In the genomic region with DNA sequence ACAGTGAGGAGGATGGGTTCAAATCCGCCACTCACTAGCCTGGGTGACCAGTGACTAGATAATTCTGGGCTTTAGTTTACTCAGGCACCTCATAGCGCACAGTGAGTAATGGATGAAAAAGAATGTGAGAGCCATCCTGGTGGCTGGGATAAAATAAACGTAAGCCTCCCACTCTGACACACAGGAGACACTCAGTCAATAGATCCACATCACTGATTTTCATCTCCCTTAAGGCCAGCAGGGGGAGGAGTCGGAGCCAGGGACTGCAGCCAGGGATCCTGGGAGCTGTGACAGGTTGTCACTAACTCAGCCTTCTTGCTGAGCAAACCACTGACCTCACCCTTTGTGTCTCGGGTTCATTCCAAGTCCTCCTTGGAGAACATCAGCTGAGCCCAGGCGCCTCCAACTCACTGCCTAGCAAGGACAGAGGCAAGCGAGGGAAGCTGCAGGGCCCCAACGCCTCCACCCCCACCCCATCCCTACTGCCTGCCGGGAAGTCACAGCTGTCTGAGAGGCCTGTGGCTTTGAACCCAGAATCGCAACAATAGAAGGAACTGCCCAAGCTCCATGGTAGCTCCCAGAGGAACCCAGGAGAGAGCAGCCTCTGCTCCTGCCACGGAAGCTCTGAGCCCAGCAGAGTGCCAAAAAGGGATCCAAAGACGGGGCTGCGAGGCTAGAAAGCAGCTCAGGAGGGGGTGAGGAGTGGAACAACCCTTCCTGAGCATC, we compare ENCODE assay signal across 1 cellular context.
TF ChIP-seq lines count a peak whose summit lies in the region.

No MANE protein-coding gene starts in this region.

TF ChIP-seq in K562, 482 proteins besides CTCF, POLR2A, EP300 and RAD21 (continued from another document and continues in another):
- TF ChIP-seq, protein P1, sequence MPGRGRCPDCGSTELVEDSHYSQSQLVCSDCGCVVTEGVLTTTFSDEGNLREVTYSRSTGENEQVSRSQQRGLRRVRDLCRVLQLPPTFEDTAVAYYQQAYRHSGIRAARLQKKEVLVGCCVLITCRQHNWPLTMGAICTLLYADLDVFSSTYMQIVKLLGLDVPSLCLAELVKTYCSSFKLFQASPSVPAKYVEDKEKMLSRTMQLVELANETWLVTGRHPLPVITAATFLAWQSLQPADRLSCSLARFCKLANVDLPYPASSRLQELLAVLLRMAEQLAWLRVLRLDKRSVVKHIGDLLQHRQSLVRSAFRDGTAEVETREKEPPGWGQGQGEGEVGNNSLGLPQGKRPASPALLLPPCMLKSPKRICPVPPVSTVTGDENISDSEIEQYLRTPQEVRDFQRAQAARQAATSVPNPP (IDR thresholded peaks at IDR 0.05; ENCODE audit: borderline replicate concordance, insufficient read depth, insufficient read length) = no peak
- TF ChIP-seq SAFB (IDR thresholded peaks at IDR 0.05; ENCODE audit: borderline replicate concordance, low read depth, low read length) (no peak), ZBTB8A (IDR thresholded peaks at IDR 0.05; ENCODE audit: partially characterized antibody) (no peak), NFATC3 (IDR thresholded peaks at IDR 0.05) (no peak), POLR2AphosphoS2 (IDR thresholded peaks at IDR 0.05; ENCODE audit: low read length) (no peak), TBL1XR1 (IDR thresholded peaks at IDR 0.05; ENCODE audit: low read length in 2 of 2) (no peak), ILF3 (IDR thresholded peaks at IDR 0.05; ENCODE audit: borderline replicate concordance) (no peak), HDAC1 (IDR thresholded peaks at IDR 0.05) (peak in 1 of 2 experiments; percentile 51; a peak in 1 of 4 replicates), IRF2 (CRISPR knock-in tag; IDR thresholded peaks at IDR 0.05) (no peak), SMAD4 (CRISPR knock-in tag; conservative IDR thresholded peaks at IDR 0.05) (no peak; the same call in 1 of the 2 replicates), POLR3A (IDR thresholded peaks at IDR 0.05; ENCODE audit: borderline replicate concordance, extremely low read depth, insufficient read depth, insufficient read length) (no peak), RCOR1 (IDR thresholded peaks at IDR 0.05; ENCODE audit: borderline replicate concordance in 1 of 2, low read depth in 2 of 2, low read length in 2 of 2) (peak in 1 of 2 experiments; percentile 82; a peak in 2 of 4 replicates), ZNF561 (CRISPR knock-in tag; conservative IDR thresholded peaks at IDR 0.05) (no peak), FOXJ3 (CRISPR knock-in tag; IDR thresholded peaks at IDR 0.05) (no peak)
- TF ChIP-seq, protein P2, sequence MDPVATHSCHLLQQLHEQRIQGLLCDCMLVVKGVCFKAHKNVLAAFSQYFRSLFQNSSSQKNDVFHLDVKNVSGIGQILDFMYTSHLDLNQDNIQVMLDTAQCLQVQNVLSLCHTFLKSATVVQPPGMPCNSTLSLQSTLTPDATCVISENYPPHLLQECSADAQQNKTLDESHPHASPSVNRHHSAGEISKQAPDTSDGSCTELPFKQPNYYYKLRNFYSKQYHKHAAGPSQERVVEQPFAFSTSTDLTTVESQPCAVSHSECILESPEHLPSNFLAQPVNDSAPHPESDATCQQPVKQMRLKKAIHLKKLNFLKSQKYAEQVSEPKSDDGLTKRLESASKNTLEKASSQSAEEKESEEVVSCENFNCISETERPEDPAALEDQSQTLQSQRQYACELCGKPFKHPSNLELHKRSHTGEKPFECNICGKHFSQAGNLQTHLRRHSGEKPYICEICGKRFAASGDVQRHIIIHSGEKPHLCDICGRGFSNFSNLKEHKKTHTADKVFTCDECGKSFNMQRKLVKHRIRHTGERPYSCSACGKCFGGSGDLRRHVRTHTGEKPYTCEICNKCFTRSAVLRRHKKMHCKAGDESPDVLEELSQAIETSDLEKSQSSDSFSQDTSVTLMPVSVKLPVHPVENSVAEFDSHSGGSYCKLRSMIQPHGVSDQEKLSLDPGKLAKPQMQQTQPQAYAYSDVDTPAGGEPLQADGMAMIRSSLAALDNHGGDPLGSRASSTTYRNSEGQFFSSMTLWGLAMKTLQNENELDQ (CRISPR knock-in tag; IDR thresholded peaks at IDR 0.05; ENCODE audit: borderline replicate concordance) = no peak
- TF ChIP-seq, protein P3, sequence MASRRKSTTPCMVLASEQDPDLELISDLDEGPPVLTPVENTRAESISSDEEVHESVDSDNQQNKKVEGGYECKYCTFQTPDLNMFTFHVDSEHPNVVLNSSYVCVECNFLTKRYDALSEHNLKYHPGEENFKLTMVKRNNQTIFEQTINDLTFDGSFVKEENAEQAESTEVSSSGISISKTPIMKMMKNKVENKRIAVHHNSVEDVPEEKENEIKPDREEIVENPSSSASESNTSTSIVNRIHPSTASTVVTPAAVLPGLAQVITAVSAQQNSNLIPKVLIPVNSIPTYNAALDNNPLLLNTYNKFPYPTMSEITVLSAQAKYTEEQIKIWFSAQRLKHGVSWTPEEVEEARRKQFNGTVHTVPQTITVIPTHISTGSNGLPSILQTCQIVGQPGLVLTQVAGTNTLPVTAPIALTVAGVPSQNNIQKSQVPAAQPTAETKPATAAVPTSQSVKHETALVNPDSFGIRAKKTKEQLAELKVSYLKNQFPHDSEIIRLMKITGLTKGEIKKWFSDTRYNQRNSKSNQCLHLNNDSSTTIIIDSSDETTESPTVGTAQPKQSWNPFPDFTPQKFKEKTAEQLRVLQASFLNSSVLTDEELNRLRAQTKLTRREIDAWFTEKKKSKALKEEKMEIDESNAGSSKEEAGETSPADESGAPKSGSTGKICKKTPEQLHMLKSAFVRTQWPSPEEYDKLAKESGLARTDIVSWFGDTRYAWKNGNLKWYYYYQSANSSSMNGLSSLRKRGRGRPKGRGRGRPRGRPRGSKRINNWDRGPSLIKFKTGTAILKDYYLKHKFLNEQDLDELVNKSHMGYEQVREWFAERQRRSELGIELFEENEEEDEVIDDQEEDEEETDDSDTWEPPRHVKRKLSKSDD (conservative IDR thresholded peaks at IDR 0.05; ENCODE audit: low read length) = no peak
- TF ChIP-seq, protein P4, sequence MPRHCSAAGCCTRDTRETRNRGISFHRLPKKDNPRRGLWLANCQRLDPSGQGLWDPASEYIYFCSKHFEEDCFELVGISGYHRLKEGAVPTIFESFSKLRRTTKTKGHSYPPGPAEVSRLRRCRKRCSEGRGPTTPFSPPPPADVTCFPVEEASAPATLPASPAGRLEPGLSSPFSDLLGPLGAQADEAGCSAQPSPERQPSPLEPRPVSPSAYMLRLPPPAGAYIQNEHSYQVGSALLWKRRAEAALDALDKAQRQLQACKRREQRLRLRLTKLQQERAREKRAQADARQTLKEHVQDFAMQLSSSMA (CRISPR knock-in tag; IDR thresholded peaks at IDR 0.05) = no peak
- TF ChIP-seq, protein P5, sequence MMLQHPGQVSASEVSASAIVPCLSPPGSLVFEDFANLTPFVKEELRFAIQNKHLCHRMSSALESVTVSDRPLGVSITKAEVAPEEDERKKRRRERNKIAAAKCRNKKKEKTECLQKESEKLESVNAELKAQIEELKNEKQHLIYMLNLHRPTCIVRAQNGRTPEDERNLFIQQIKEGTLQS (IDR thresholded peaks at IDR 0.05) = peak; percentile 60; the same call in 1 of the 2 replicates
- TF ChIP-seq, protein P5 (CRISPR knock-in tag; conservative IDR thresholded peaks at IDR 0.05) = no peak
- TF ChIP-seq, protein P6, sequence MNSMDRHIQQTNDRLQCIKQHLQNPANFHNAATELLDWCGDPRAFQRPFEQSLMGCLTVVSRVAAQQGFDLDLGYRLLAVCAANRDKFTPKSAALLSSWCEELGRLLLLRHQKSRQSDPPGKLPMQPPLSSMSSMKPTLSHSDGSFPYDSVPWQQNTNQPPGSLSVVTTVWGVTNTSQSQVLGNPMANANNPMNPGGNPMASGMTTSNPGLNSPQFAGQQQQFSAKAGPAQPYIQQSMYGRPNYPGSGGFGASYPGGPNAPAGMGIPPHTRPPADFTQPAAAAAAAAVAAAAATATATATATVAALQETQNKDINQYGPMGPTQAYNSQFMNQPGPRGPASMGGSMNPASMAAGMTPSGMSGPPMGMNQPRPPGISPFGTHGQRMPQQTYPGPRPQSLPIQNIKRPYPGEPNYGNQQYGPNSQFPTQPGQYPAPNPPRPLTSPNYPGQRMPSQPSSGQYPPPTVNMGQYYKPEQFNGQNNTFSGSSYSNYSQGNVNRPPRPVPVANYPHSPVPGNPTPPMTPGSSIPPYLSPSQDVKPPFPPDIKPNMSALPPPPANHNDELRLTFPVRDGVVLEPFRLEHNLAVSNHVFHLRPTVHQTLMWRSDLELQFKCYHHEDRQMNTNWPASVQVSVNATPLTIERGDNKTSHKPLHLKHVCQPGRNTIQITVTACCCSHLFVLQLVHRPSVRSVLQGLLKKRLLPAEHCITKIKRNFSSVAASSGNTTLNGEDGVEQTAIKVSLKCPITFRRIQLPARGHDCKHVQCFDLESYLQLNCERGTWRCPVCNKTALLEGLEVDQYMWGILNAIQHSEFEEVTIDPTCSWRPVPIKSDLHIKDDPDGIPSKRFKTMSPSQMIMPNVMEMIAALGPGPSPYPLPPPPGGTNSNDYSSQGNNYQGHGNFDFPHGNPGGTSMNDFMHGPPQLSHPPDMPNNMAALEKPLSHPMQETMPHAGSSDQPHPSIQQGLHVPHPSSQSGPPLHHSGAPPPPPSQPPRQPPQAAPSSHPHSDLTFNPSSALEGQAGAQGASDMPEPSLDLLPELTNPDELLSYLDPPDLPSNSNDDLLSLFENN (IDR thresholded peaks at IDR 0.05; ENCODE audit: low read depth in 2 of 2, low read length in 2 of 2) = no peak
- TF ChIP-seq, protein P7, sequence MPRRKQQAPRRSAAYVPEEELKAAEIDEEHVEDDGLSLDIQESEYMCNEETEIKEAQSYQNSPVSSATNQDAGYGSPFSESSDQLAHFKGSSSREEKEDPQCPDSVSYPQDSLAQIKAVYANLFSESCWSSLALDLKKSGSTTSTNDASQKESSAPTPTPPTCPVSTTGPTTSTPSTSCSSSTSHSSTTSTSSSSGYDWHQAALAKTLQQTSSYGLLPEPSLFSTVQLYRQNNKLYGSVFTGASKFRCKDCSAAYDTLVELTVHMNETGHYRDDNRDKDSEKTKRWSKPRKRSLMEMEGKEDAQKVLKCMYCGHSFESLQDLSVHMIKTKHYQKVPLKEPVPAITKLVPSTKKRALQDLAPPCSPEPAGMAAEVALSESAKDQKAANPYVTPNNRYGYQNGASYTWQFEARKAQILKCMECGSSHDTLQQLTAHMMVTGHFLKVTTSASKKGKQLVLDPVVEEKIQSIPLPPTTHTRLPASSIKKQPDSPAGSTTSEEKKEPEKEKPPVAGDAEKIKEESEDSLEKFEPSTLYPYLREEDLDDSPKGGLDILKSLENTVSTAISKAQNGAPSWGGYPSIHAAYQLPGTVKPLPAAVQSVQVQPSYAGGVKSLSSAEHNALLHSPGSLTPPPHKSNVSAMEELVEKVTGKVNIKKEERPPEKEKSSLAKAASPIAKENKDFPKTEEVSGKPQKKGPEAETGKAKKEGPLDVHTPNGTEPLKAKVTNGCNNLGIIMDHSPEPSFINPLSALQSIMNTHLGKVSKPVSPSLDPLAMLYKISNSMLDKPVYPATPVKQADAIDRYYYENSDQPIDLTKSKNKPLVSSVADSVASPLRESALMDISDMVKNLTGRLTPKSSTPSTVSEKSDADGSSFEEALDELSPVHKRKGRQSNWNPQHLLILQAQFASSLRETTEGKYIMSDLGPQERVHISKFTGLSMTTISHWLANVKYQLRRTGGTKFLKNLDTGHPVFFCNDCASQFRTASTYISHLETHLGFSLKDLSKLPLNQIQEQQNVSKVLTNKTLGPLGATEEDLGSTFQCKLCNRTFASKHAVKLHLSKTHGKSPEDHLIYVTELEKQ (CRISPR knock-in tag; IDR thresholded peaks at IDR 0.05) = no peak
- TF ChIP-seq, protein P8, sequence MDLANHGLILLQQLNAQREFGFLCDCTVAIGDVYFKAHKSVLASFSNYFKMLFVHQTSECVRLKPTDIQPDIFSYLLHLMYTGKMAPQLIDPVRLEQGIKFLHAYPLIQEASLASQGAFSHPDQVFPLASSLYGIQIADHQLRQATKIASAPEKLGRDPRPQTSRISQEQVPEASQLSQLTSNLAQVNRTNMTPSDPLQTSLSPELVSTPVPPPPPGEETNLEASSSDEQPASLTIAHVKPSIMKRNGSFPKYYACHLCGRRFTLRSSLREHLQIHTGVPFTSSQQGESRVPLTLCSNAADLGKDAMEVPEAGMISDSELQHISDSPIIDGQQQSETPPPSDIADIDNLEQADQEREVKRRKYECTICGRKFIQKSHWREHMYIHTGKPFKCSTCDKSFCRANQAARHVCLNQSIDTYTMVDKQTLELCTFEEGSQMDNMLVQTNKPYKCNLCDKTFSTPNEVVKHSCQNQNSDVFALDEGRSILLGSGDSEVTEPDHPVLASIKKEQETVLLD (IDR thresholded peaks at IDR 0.05) = no peak; the same call in 1 of the 2 replicates
- TF ChIP-seq, protein P9, sequence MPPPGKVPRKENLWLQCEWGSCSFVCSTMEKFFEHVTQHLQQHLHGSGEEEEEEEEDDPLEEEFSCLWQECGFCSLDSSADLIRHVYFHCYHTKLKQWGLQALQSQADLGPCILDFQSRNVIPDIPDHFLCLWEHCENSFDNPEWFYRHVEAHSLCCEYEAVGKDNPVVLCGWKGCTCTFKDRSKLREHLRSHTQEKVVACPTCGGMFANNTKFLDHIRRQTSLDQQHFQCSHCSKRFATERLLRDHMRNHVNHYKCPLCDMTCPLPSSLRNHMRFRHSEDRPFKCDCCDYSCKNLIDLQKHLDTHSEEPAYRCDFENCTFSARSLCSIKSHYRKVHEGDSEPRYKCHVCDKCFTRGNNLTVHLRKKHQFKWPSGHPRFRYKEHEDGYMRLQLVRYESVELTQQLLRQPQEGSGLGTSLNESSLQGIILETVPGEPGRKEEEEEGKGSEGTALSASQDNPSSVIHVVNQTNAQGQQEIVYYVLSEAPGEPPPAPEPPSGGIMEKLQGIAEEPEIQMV (tag; conservative IDR thresholded peaks at IDR 0.05; ENCODE audit: low read depth) = no peak
- TF ChIP-seq, protein P10, sequence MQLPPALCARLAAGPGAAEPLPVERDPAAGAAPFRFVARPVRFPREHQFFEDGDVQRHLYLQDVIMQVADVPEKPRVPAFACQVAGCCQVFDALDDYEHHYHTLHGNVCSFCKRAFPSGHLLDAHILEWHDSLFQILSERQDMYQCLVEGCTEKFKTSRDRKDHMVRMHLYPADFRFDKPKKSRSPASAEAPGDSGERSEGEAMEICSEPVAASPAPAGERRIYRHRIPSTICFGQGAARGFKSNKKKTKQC (CRISPR knock-in tag; IDR thresholded peaks at IDR 0.05) = 0 out of 2 replicates have a peak, but pooled peaks have one; percentile 13
